Comparison of ENCODE assay signal across 6 cellular contexts in genomic region chr22:20718727-20719126, GRCh38. TPM values are rescaled to one million over a fixed set of nuclear protein-coding genes. Genes with fewer than 3 reads are reported as not detected.
"Had no signal": no experiment of that assay in that cellular context is flagged by ENCODE, and none has a peak within 500 bp of the region (broad histone marks: within the 10 kb centered on the region; RNA-seq: fewer than 3 reads in every experiment).

No MANE protein-coding gene starts in this region.

RNA-seq across cellular contexts. Expression of gene SERPIND1, which starts 55.2 kb away (rescaled TPM):
- total RNA-seq: lower leg skin, mammary epithelial cell, mucosa of descending colon, psoas muscle, skeletal muscle tissue, vagina had no signal
- polyA plus RNA-seq: mammary epithelial cell had no signal
